8 cellular contexts compared by ENCODE assay signal in genomic region chr14:22565391-22565945, GRCh38. TPM values are rescaled to one million over a fixed set of nuclear protein-coding genes. Genes with fewer than 3 reads are reported as not detected.
DNase-seq lines count a peak whose midpoint lies in the region; ATAC-seq and TF ChIP-seq lines count a peak whose summit lies in the region.

No MANE protein-coding gene starts in this region.

- ATAC-seq in HG03196 (IDR thresholded peaks at IDR 0.05; ENCODE audit: unreplicated experiment), result peak; percentile 28
- no peak for ATAC-seq in effector memory CD8-positive, alpha-beta T cell (replicated peaks)

- peaks cover 0 to 10% of the 10 kb centered on the region in 2 donors for H3K36me3 ChIP-seq in vagina

- no peak for DNase-seq in activated naive CD4-positive, alpha-beta T cell (lab: John Stamatoyannopoulos, UW)
- no peak for DNase-seq in effector memory CD8-positive, alpha-beta T cell
- no peak for DNase-seq in vagina (ENCODE audit: extremely low spot score in 2 of 2)
- DNase-seq in SW 1271 (lab: John Stamatoyannopoulos, UW), result no peak
- DNase-seq in NCI-H345 (lab: John Stamatoyannopoulos, UW), result no peak
- no peak for DNase-seq in RKO (ENCODE audit: low spot score)

- H3K27me3 ChIP-seq in vagina, result no peaks in the 10 kb centered on the region

- H3K27ac ChIP-seq in vagina, result peak overlapping the region; percentile 36

- no peaks in the 10 kb centered on the region for H3K9me3 ChIP-seq in vagina

- peak overlapping the region; percentile 82 for H3K4me3 Mint-ChIP-seq in activated naive CD4-positive, alpha-beta T cell treated with anti-CD3 and anti-CD28 coated beads, Interleukin-2, amount 50 U/mL, for 24 hours
- H3K4me3 Mint-ChIP-seq in effector memory CD8-positive, alpha-beta T cell, result peak overlapping the region; percentile 72 to 73

- H3K4me1 Mint-ChIP-seq in activated naive CD4-positive, alpha-beta T cell treated with anti-CD3 and anti-CD28 coated beads, Interleukin-2, amount 50 U/mL, for 24 hours, result peaks cover 96% of the 10 kb centered on the region
- H3K4me1 Mint-ChIP-seq in effector memory CD8-positive, alpha-beta T cell (ENCODE audit: low read depth in 2 of 2), result peaks cover 74 to 93% of the 10 kb centered on the region in 2 donors

- peaks cover 51% of the 10 kb centered on the region for H3K4me1 ChIP-seq in vagina

- TF ChIP-seq CTCF in vagina (IDR thresholded peaks at IDR 0.05), result no peak

- peak overlapping the region; percentile 99 for H3K27ac Mint-ChIP-seq in activated naive CD4-positive, alpha-beta T cell treated with anti-CD3 and anti-CD28 coated beads, Interleukin-2, amount 50 U/mL, for 24 hours
- peak overlapping the region; percentile 97 to 99 for H3K27ac Mint-ChIP-seq in effector memory CD8-positive, alpha-beta T cell

- H3K27me3 Mint-ChIP-seq in activated naive CD4-positive, alpha-beta T cell treated with anti-CD3 and anti-CD28 coated beads, Interleukin-2, amount 50 U/mL, for 24 hours, result no peaks in the 10 kb centered on the region
- no peaks in the 10 kb centered on the region for H3K27me3 Mint-ChIP-seq in effector memory CD8-positive, alpha-beta T cell

- H3K9me3 Mint-ChIP-seq in activated naive CD4-positive, alpha-beta T cell treated with anti-CD3 and anti-CD28 coated beads, Interleukin-2, amount 50 U/mL, for 24 hours, result peaks cover 9% of the 10 kb centered on the region
- H3K9me3 Mint-ChIP-seq in effector memory CD8-positive, alpha-beta T cell, result no peaks in the 10 kb centered on the region

- intact Hi-C loops in vagina (cut with DNase I), result loop anchor here (10.0 kb wide), 1 partner anchor 149 kb away; no protein-coding TSS in a partner anchor

- TF ChIP-seq POLR2A in vagina (IDR thresholded peaks at IDR 0.05), result no peak

- no peak overlapping the region for H3K4me3 ChIP-seq in vagina

- peaks cover 21% of the 10 kb centered on the region for H3K36me3 Mint-ChIP-seq in activated naive CD4-positive, alpha-beta T cell treated with anti-CD3 and anti-CD28 coated beads, Interleukin-2, amount 50 U/mL, for 24 hours
- H3K36me3 Mint-ChIP-seq in effector memory CD8-positive, alpha-beta T cell (ENCODE audit: insufficient read depth), result peaks cover 44% of the 10 kb centered on the region

RNA-seq across cellular contexts. Expression of gene DAD1, which starts 23.6 kb away (rescaled TPM):
- 145 TPM for total RNA-seq in vagina

RNA-seq across cellular contexts. Expression of gene ABHD4, which starts 32.6 kb away (rescaled TPM):
- 31.9 TPM for total RNA-seq in vagina
